1 cellular context compared by ENCODE assay signal in the genomic region with DNA sequence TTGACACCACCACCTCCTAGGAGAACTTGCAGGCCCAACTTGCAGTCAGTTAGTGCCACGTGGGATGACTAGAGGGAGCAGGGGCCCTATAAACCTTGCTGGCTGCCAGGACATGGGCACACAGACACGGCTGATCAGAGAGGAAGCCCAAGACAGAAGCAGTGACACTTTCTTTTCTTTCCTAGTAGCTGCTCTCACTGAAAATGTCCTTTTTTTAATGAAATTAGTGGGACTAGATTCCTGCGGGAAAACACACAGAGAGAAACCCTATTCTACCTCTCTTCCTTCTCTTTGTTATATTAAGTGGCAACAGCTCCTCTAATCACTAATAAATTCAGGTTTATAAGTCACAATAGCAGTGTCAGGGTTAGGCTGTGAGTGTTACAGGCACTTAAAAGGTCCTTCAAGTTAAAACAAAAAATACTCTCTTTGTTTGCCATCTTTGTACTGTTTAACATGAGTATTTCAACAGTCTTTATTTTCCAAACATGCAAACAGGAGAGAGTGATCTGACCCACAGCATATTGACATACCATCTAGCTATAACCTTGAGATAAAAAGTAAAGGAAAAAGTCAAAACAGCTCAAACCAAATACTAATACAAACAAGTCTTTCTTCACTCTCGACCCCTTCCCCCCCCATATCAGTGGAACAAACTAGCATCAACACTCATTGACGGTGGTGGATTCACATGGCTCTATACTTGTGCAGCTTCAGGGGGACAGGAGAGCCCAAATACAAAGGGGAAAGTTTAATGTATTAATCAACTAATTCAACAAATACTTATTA.
TF ChIP-seq lines count a peak whose summit lies in the region.

No MANE protein-coding gene starts in this region.

TF ChIP-seq in HepG2, 621 proteins besides CTCF, POLR2A, EP300 and RAD21 (continues in another document):
- TF ChIP-seq, protein P1, sequence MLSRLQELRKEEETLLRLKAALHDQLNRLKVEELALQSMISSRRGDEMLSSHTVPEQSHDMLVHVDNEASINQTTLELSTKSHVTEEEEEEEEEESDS (CRISPR knock-in tag; IDR thresholded peaks at IDR 0.05; ENCODE audit: borderline replicate concordance) = no peak
- TF ChIP-seq RXRA (CRISPR knock-in tag; IDR thresholded peaks at IDR 0.05) (peak; percentile 51; the same call in 1 of the 2 replicates), ZNF761 (CRISPR knock-in tag; conservative IDR thresholded peaks at IDR 0.05) (peak; percentile 79; the same call in 1 of the 2 replicates), ZNF878 (CRISPR knock-in tag; IDR thresholded peaks at IDR 0.05) (peak; percentile 65; the same call in 1 of the 2 replicates), ZNF720 (CRISPR knock-in tag; IDR thresholded peaks at IDR 0.05) (no peak), DMAP1 (CRISPR knock-in tag; IDR thresholded peaks at IDR 0.05) (peak; percentile 74; the same call in 1 of the 2 replicates), ZNF740 (CRISPR knock-in tag; IDR thresholded peaks at IDR 0.05) (peak; percentile 85), ZNF570 (CRISPR knock-in tag; IDR thresholded peaks at IDR 0.05; ENCODE audit: borderline replicate concordance) (0 out of 2 replicates have a peak, but pooled peaks have one; percentile 36), FIP1L1 (IDR thresholded peaks at IDR 0.05; ENCODE audit: borderline replicate concordance, insufficient read depth, low read depth, low read length) (no peak), SP5 (CRISPR knock-in tag; IDR thresholded peaks at IDR 0.05; ENCODE audit: borderline replicate concordance, low read depth) (peak; percentile 75; the same call in 1 of the 2 replicates), MLLT10 (CRISPR knock-in tag; IDR thresholded peaks at IDR 0.05) (no peak), SKIL (CRISPR knock-in tag; IDR thresholded peaks at IDR 0.05; ENCODE audit: borderline replicate concordance) (peak; percentile 75), IKZF5 (CRISPR knock-in tag; IDR thresholded peaks at IDR 0.05) (peak; percentile 54; the same call in 1 of the 2 replicates), MXD4 (CRISPR knock-in tag; IDR thresholded peaks at IDR 0.05) (peak; percentile 70; the same call in 1 of the 2 replicates), CENPT (CRISPR knock-in tag; IDR thresholded peaks at IDR 0.05; ENCODE audit: low read depth) (no peak), KDM5A (IDR thresholded peaks at IDR 0.05; ENCODE audit: borderline replicate concordance, low read length) (no peak), HMGXB3 (CRISPR knock-in tag; IDR thresholded peaks at IDR 0.05; ENCODE audit: borderline replicate concordance) (0 out of 2 replicates have a peak, but pooled peaks have one; percentile 14), ZNF552 (CRISPR knock-in tag; IDR thresholded peaks at IDR 0.05; ENCODE audit: borderline replicate concordance) (no peak), REST (IDR thresholded peaks at IDR 0.05; ENCODE audit: borderline replicate concordance in 1 of 2, low read depth in 1 of 2, low read length in 2 of 2) (peak in 1 of 2 experiments; percentile 58; a peak in 2 of 4 replicates), MAZ (IDR thresholded peaks at IDR 0.05; ENCODE audit: borderline replicate concordance, low read depth, low read length) (no peak), MAZ (CRISPR knock-in tag; IDR thresholded peaks at IDR 0.05; ENCODE audit: low read depth) (0 out of 2 replicates have a peak, but pooled peaks have one; percentile 30), ZNF605 (CRISPR knock-in tag; IDR thresholded peaks at IDR 0.05) (peak; percentile 43; the same call in 1 of the 2 replicates), NFKBIZ (CRISPR knock-in tag; IDR thresholded peaks at IDR 0.05) (peak; percentile 92; the same call in 1 of the 2 replicates), HOXD1 (CRISPR knock-in tag; IDR thresholded peaks at IDR 0.05) (peak; percentile 52; the same call in 1 of the 2 replicates), ZNF543 (CRISPR knock-in tag; IDR thresholded peaks at IDR 0.05) (no peak)
- TF ChIP-seq, protein P2, sequence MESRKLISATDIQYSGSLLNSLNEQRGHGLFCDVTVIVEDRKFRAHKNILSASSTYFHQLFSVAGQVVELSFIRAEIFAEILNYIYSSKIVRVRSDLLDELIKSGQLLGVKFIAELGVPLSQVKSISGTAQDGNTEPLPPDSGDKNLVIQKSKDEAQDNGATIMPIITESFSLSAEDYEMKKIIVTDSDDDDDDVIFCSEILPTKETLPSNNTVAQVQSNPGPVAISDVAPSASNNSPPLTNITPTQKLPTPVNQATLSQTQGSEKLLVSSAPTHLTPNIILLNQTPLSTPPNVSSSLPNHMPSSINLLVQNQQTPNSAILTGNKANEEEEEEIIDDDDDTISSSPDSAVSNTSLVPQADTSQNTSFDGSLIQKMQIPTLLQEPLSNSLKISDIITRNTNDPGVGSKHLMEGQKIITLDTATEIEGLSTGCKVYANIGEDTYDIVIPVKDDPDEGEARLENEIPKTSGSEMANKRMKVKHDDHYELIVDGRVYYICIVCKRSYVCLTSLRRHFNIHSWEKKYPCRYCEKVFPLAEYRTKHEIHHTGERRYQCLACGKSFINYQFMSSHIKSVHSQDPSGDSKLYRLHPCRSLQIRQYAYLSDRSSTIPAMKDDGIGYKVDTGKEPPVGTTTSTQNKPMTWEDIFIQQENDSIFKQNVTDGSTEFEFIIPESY (CRISPR knock-in tag; IDR thresholded peaks at IDR 0.05) = no peak
- TF ChIP-seq, protein P3, sequence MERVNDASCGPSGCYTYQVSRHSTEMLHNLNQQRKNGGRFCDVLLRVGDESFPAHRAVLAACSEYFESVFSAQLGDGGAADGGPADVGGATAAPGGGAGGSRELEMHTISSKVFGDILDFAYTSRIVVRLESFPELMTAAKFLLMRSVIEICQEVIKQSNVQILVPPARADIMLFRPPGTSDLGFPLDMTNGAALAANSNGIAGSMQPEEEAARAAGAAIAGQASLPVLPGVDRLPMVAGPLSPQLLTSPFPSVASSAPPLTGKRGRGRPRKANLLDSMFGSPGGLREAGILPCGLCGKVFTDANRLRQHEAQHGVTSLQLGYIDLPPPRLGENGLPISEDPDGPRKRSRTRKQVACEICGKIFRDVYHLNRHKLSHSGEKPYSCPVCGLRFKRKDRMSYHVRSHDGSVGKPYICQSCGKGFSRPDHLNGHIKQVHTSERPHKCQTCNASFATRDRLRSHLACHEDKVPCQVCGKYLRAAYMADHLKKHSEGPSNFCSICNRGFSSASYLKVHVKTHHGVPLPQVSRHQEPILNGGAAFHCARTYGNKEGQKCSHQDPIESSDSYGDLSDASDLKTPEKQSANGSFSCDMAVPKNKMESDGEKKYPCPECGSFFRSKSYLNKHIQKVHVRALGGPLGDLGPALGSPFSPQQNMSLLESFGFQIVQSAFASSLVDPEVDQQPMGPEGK (CRISPR knock-in tag; IDR thresholded peaks at IDR 0.05) = peak; percentile 88
- TF ChIP-seq, protein P4, sequence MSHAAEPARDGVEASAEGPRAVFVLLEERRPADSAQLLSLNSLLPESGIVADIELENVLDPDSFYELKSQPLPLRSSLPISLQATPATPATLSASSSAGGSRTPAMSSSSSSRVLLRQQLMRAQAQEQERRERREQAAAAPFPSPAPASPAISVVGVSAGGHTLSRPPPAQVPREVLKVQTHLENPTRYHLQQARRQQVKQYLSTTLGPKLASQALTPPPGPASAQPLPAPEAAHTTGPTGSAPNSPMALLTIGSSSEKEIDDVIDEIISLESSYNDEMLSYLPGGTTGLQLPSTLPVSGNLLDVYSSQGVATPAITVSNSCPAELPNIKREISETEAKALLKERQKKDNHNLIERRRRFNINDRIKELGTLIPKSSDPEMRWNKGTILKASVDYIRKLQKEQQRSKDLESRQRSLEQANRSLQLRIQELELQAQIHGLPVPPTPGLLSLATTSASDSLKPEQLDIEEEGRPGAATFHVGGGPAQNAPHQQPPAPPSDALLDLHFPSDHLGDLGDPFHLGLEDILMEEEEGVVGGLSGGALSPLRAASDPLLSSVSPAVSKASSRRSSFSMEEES (CRISPR knock-in tag; IDR thresholded peaks at IDR 0.05) = peak; percentile 83
- TF ChIP-seq, protein P5, sequence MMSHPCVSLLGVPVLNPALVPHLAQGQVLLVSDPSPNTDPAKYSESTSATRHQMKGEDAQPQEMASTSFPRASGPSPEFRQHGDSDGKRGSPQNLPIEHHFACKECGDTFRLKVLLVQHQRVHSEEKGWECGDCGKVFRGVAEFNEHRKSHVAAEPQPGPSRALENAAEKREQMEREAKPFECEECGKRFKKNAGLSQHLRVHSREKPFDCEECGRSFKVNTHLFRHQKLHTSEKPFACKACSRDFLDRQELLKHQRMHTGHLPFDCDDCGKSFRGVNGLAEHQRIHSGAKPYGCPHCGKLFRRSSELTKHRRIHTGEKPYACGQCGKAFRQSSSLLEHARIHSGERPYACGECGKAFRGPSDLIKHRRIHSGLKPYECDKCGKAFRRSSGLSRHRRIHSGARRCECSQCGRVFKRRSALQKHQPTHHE (CRISPR knock-in tag; IDR thresholded peaks at IDR 0.05; ENCODE audit: borderline replicate concordance) = no peak
